ENCODE assay signal across 11 cellular contexts in the genomic region with DNA sequence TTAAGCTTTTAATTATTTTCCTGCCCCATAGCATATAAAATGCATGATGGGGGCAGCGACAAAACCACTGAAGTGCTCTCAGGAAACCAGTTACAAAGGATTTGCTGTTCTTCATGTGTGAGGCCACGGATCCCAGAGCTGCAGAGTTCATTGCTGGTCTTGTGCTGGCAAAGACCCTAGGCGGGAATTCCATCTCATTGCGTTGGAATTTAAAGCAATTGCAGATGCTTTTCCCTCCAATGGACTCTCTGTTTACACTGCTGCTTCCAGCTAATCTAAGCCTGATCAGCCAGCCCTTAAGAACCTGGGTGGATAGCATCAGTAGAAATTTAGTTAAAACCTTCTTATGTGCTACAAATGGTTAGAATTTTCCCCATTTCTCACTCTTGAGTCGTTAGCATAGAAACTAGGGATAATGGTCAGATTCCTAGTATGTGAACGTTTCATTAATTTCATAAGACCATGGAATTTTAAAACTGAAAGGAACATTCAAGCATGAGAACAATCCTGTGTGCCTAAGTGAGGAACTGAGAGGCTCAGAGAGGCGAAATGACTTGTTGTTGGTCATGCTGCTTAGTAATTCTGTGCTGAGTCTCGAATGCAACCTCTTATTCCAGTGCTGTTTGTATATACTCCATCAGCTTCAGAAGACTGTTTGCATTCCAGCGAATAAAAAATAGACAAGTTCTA. TPM values are rescaled to one million over a fixed set of nuclear protein-coding genes. Genes with fewer than 3 reads are reported as not detected.
DNase-seq lines count a peak whose midpoint lies in the region; ATAC-seq, FAIRE-seq and TF ChIP-seq lines count a peak whose summit lies in the region.
"Had no signal": no experiment of that assay in that cellular context is flagged by ENCODE, and none has a peak within 500 bp of the region (broad histone marks: within the 10 kb centered on the region; RNA-seq: fewer than 3 reads in every experiment).

No MANE protein-coding gene starts in this region.

- ATAC-seq in sciatic nerve, result peak; percentile 95

- peak overlapping the region; percentile 80 for H3K4me2 ChIP-seq in SK-N-SH

- peaks cover 17% of the 10 kb centered on the region for H3K4me1 ChIP-seq in CD8-positive, alpha-beta memory T cell (ENCODE audit: insufficient read depth, low read length)
- H3K4me1 ChIP-seq in SK-N-SH (ENCODE audit: control insufficient read depth in 1 of 2, insufficient read depth in 2 of 2, low read depth in 1 of 2, low read length in 1 of 2) (peaks cover 0 to 6% of the 10 kb centered on the region in 2 experiments; a peak in 2 of 4 replicates), colonic mucosa (no peaks in the 10 kb centered on the region)
- H3K4me1 ChIP-seq: HAP-1, testis had no signal

- H3K9me2 ChIP-seq in SK-N-SH, result no peaks in the 10 kb centered on the region

- WGBS in SK-N-SH (ENCODE audit: low lambda C conversion rate), result 34% methylated on average over 9 of the region's 9 CpGs

- no peak overlapping the region for H3K4me3 ChIP-seq in CD8-positive, alpha-beta memory T cell (ENCODE audit: low read length)
- H3K4me3 ChIP-seq in SK-N-SH (ENCODE audit: low read depth in 2 of 2, low read length in 1 of 2), result peak overlapping the region in 1 of 2 experiments; percentile 33; a peak in 3 of 4 replicates
- H3K4me3 ChIP-seq in fibroblast of mammary gland (ENCODE audit: control insufficient read depth, low read depth, low read length), result peak overlapping the region; percentile 23
- H3K4me3 ChIP-seq in colonic mucosa, result no peak overlapping the region
- H3K4me3 ChIP-seq: HAP-1, testis had no signal

- peaks cover 24 to 45% (median 44%) of the 10 kb centered on the region in 3 donors for H3K4me1 Mint-ChIP-seq in CD8-positive, alpha-beta memory T cell

- no peak overlapping the region for H3K4me3 Mint-ChIP-seq in CD8-positive, alpha-beta memory T cell

- 0 out of 2 replicates have a peak, but pooled peaks cover 4% of the 10 kb centered on the region for H4K20me1 ChIP-seq in SK-N-SH (ENCODE audit: insufficient read depth)

- peak overlapping the region in 5 of 8 donors; percentile 9 to 80 (median 25) for H3K27ac Mint-ChIP-seq in CD8-positive, alpha-beta memory T cell
- H3K27ac Mint-ChIP-seq: activated T-helper 2 cell treated with anti-CD3 and anti-CD28 coated beads, Interferon-gamma antibody, Interleukin-2, Interleukin-4, amounts not matched to agents 10 μg/mL and 5 μg/mL and 100 μg/mL, durations not matched to agents 14 hours and 24 hours and 36 hours had no signal

- peaks cover 55% of the 10 kb centered on the region for H3K36me3 ChIP-seq in CD8-positive, alpha-beta memory T cell (ENCODE audit: insufficient read depth, low read length)
- H3K36me3 ChIP-seq in SK-N-SH (replicated peaks in 1 of 2; ENCODE audit: control insufficient read depth in 1 of 2, insufficient read depth in 2 of 2, low read length in 1 of 2) (peaks cover 19 to 29% of the 10 kb centered on the region in 2 experiments), colonic mucosa (peaks cover 8% of the 10 kb centered on the region)

- TF ChIP-seq RAD21 in SK-N-SH (IDR thresholded peaks at IDR 0.05; ENCODE audit: low read length), result no peak

- no peaks in the 10 kb centered on the region for H3K9me3 Mint-ChIP-seq in CD8-positive, alpha-beta memory T cell
- H3K9me3 Mint-ChIP-seq: activated T-helper 2 cell treated with anti-CD3 and anti-CD28 coated beads, Interferon-gamma antibody, Interleukin-2, Interleukin-4, amounts not matched to agents 10 μg/mL and 5 μg/mL and 100 μg/mL, durations not matched to agents 14 hours and 24 hours and 36 hours had no signal

- no peak overlapping the region for H2AFZ ChIP-seq in SK-N-SH (ENCODE audit: low read depth)

- H3K27ac ChIP-seq in CD8-positive, alpha-beta memory T cell (ENCODE audit: low read depth, low read length), result no peak overlapping the region
- peak overlapping the region; percentile 34 to 88; a peak in 3 of 4 replicates for H3K27ac ChIP-seq in SK-N-SH (ENCODE audit: low read depth in 2 of 2, low read length in 1 of 2)
- no peak overlapping the region for H3K27ac ChIP-seq in colonic mucosa
- H3K27ac ChIP-seq: testis had no signal

- CTCF ChIA-PET in CD8-positive, alpha-beta memory T cell (lab: Charles Lee), result no interaction called here
- CTCF ChIA-PET in SK-N-SH (lab: Yijun Ruan, JAX), result interaction anchor here (0.7 to 1.7 kb wide), 2 partner anchors 38 to 162 kb away, joined by 3 read pairs; no protein-coding TSS in a partner anchor

- H3K9ac ChIP-seq in SK-N-SH (peak overlapping the region; percentile 53; the same call in 1 of the 2 replicates), colonic mucosa (ENCODE audit: low read depth in 2 of 2, low read length in 2 of 2) (no peak overlapping the region)

- no peak for TF ChIP-seq CTCF in SK-N-SH (IDR thresholded peaks at IDR 0.05)
- TF ChIP-seq CTCF in fibroblast of mammary gland (conservative IDR thresholded peaks at IDR 0.05; ENCODE audit: control insufficient read depth, insufficient read depth, low read depth, low read length), result no peak
- no peak for TF ChIP-seq CTCF in colonic mucosa (IDR thresholded peaks at IDR 0.05)

- peaks cover 24 to 90% (median 40%) of the 10 kb centered on the region in 3 donors for H3K36me3 Mint-ChIP-seq in CD8-positive, alpha-beta memory T cell

- TF ChIP-seq EP300 in SK-N-SH (IDR thresholded peaks at IDR 0.05; ENCODE audit: borderline replicate concordance in 1 of 2, low read depth in 1 of 2, low read length in 1 of 2), result peak in 1 of 2 experiments; percentile 49; a peak in 1 of 4 replicates

- POLR2A ChIA-PET in CD8-positive, alpha-beta memory T cell (lab: Charles Lee), result interaction anchor here (0.6 to 1.1 kb wide), 2 partner anchors 12 to 46 kb away, joined by 3 to 6 read pairs; no protein-coding TSS in a partner anchor
- POLR2A ChIA-PET in SK-N-SH (lab: Yijun Ruan, JAX), result no interaction called here

- H3K9me3 ChIP-seq in CD8-positive, alpha-beta memory T cell (ENCODE audit: low read length), result no peaks in the 10 kb centered on the region
- H3K9me3 ChIP-seq in SK-N-SH, result no peaks in the 10 kb centered on the region
- no peaks in the 10 kb centered on the region for H3K9me3 ChIP-seq in colonic mucosa
- H3K9me3 ChIP-seq: HAP-1, testis had no signal

- no peaks in the 10 kb centered on the region for H3K27me3 ChIP-seq in CD8-positive, alpha-beta memory T cell (ENCODE audit: insufficient read depth, low read length, poor library complexity, severe bottlenecking)
- no peaks in the 10 kb centered on the region for H3K27me3 ChIP-seq in SK-N-SH (ENCODE audit: insufficient read depth)
- H3K27me3 ChIP-seq in colonic mucosa, result no peaks in the 10 kb centered on the region
- H3K27me3 ChIP-seq: testis had no signal

- no peak for DNase-seq in CD8-positive, alpha-beta memory T cell
- no peak for DNase-seq in SK-N-SH
- DNase-seq in fibroblast of mammary gland (ENCODE audit: low read depth), result peak; percentile 91
- DNase-seq in sciatic nerve (ENCODE audit: low spot score), result peak; percentile 70
- DNase-seq in colonic mucosa, result no peak
- DNase-seq in frontal cortex (ENCODE audit: low spot score in 2 of 2), result no peak
- no peak for DNase-seq in activated gamma-delta T cell (lab: John Stamatoyannopoulos, UW)
- no peak for DNase-seq in inferior parietal cortex (ENCODE audit: extremely low spot score)
- DNase-seq: testis had no signal

- no peak for FAIRE-seq in frontal cortex (lab: Jason Lieb, UNC)

- no peaks in the 10 kb centered on the region for H3K79me2 ChIP-seq in SK-N-SH (ENCODE audit: insufficient read depth)

- H3F3A ChIP-seq in SK-N-SH (replicated peaks; ENCODE audit: insufficient read depth), result peaks cover 21% of the 10 kb centered on the region

- intact Hi-C loops in sciatic nerve (cut with DNase I), result no loop called here
- intact Hi-C loops in colonic mucosa (cut with DNase I), result no loop called here

- peaks cover 0 to 2% of the 10 kb centered on the region in 2 donors for H3K27me3 Mint-ChIP-seq in CD8-positive, alpha-beta memory T cell

TF ChIP-seq in SK-N-SH, 30 proteins besides CTCF, POLR2A, EP300 and RAD21 (continues in another document):
- TF ChIP-seq SIN3A (IDR thresholded peaks at IDR 0.05; ENCODE audit: borderline replicate concordance, low read depth, low read length) (0 out of 2 replicates have a peak, but pooled peaks have one; percentile 47), POLR2AphosphoS5 (IDR thresholded peaks at IDR 0.05; ENCODE audit: low read depth, low read length) (peak; percentile 15; the same call in 1 of the 2 replicates), TCF12 (IDR thresholded peaks at IDR 0.05) (peak; percentile 89), NRF1 (IDR thresholded peaks at IDR 0.05; ENCODE audit: low read depth, low read length) (no peak), NFIC (IDR thresholded peaks at IDR 0.05; ENCODE audit: borderline replicate concordance) (peak; percentile 49; the same call in 1 of the 2 replicates), EZH2phosphoT487 (IDR thresholded peaks at IDR 0.05; ENCODE audit: borderline replicate concordance, low read depth) (no peak), FOSL2 (IDR thresholded peaks at IDR 0.05; ENCODE audit: borderline replicate concordance, low read depth) (peak; percentile 45)
- TF ChIP-seq, protein P1, sequence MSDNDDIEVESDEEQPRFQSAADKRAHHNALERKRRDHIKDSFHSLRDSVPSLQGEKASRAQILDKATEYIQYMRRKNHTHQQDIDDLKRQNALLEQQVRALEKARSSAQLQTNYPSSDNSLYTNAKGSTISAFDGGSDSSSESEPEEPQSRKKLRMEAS (IDR thresholded peaks at IDR 0.05; ENCODE audit: low read depth), result peak; percentile 47; the same call in 1 of the 2 replicates

RNA-seq across cellular contexts. Expression of a gene that starts 36.1 kb away (rescaled TPM):
- total RNA-seq in CD8-positive, alpha-beta memory T cell, result 100 to 1,000 TPM; 151 to 154 TPM
- polyA plus RNA-seq in CD8-positive, alpha-beta memory T cell, result 90.0 TPM
- polyA plus RNA-seq in SK-N-SH (2012; rRNA removed), result 79.7 and 99.1 TPM in 2 replicates
- 74.0 and 89.9 TPM in 2 replicates for polyA plus RNA-seq in SK-N-SH (2012; cell fraction: cytosol; rRNA removed)
- 87.8 and 113 TPM in 2 replicates for polyA plus RNA-seq in SK-N-SH (2012; cell fraction: nucleus; rRNA removed)
- total RNA-seq in sciatic nerve, result 32.8 TPM
- 10 to 100 TPM; 26.4 to 47.0 TPM for total RNA-seq in colonic mucosa
- 57.9 TPM for total RNA-seq in frontal cortex

Comparison
In these comparisons a context has a peak if more than half of its experiments do, and no peak if none do; other contexts are left out.
1. DNase-seq: peak in fibroblast of mammary gland (single experiment) and sciatic nerve (single experiment); none in CD8-positive, alpha-beta memory T cell (0 of 5), SK-N-SH (single experiment), colonic mucosa (single experiment), frontal cortex (0 of 2), activated gamma-delta T cell (single experiment) and inferior parietal cortex (single experiment).
2. H3K27ac ChIP-seq: peak in SK-N-SH (2 of 2); none in CD8-positive, alpha-beta memory T cell (single experiment) and colonic mucosa (single experiment).